Comparison of ENCODE assay signal across 8 cellular contexts in genomic region chr9:131402073-131402472, GRCh38. TPM values are rescaled to one million over a fixed set of nuclear protein-coding genes. Genes with fewer than 3 reads are reported as not detected.
DNase-seq lines count a peak whose midpoint lies in the region; ATAC-seq lines count a peak whose summit lies in the region.

No MANE protein-coding gene starts in this region.

- H3K79me1 ChIP-seq in trophoblast cell (ENCODE audit: low read length): peaks cover 3% of the 10 kb centered on the region

- DNase-seq in DMS 273 (lab: John Stamatoyannopoulos, UW; ENCODE audit: unreplicated experiment): peak; percentile 79
- peak; percentile 46 for DNase-seq in NCI-H69 (lab: John Stamatoyannopoulos, UW)
- DNase-seq in effector memory CD8-positive, alpha-beta T cell: no peak
- DNase-seq in trophoblast cell: no peak
- no peak for DNase-seq in foreskin melanocyte
- DNase-seq in HT-29 (ENCODE audit: low spot score): no peak
- no peak for DNase-seq in activated T-cell treated with anti-CD3 and anti-CD28 coated beads, Interleukin-2, amount 50 U/mL, for 1 hour

- H3K4me3 Mint-ChIP-seq in effector memory CD8-positive, alpha-beta T cell: peak overlapping the region; percentile 52 to 61

- peaks cover 4 to 5% of the 10 kb centered on the region in 2 experiments for H3K36me3 ChIP-seq in trophoblast cell (ENCODE audit: control insufficient read depth in 1 of 2, insufficient read depth in 2 of 2, low read length in 2 of 2)

- H3K14ac ChIP-seq in trophoblast cell (ENCODE audit: low read length): no peak overlapping the region

- H3K27me3 Mint-ChIP-seq in effector memory CD8-positive, alpha-beta T cell: no peaks in the 10 kb centered on the region

- H2AFZ ChIP-seq in trophoblast cell (ENCODE audit: insufficient read depth, low read length, poor library complexity): no peak overlapping the region

- no peaks in the 10 kb centered on the region for H3K9me3 ChIP-seq in trophoblast cell (ENCODE audit: insufficient read depth, low read depth, low read length)

- no CpG with 5 or more reads among the region's 6 CpGs for WGBS in trophoblast cell (ENCODE audit: extremely low coverage, insufficient coverage, insufficient read length)

- H3K9me3 Mint-ChIP-seq in effector memory CD8-positive, alpha-beta T cell: no peaks in the 10 kb centered on the region

- H2BK120ac ChIP-seq in trophoblast cell (ENCODE audit: insufficient read depth, low read length, poor library complexity): no peak overlapping the region

- no peak overlapping the region for H3K27ac ChIP-seq in trophoblast cell (ENCODE audit: low read depth, low read length)

- H4K12ac ChIP-seq in trophoblast cell (ENCODE audit: low read depth, low read length): no peak overlapping the region

- H2BK5ac ChIP-seq in trophoblast cell (ENCODE audit: low read depth, low read length, poor library complexity): no peak overlapping the region

- peaks cover 76 to 78% of the 10 kb centered on the region in 2 donors for H3K4me1 Mint-ChIP-seq in effector memory CD8-positive, alpha-beta T cell (ENCODE audit: low read depth in 2 of 2)

- peaks cover 35 to 55% of the 10 kb centered on the region in 2 experiments for H3K4me1 ChIP-seq in trophoblast cell (ENCODE audit: control insufficient read depth in 1 of 2, insufficient read depth in 2 of 2, low read length in 2 of 2)

- ATAC-seq in effector memory CD8-positive, alpha-beta T cell (replicated peaks): no peak
- ATAC-seq in GM18517 (IDR thresholded peaks at IDR 0.05; ENCODE audit: unreplicated experiment): no peak

- H4K8ac ChIP-seq in trophoblast cell (ENCODE audit: low read depth, low read length): no peak overlapping the region

- no peak overlapping the region for H2BK12ac ChIP-seq in trophoblast cell (ENCODE audit: low read length)

- H3K9ac ChIP-seq in trophoblast cell (ENCODE audit: low read length): peak overlapping the region; percentile 38

- no peak overlapping the region for H3K4me3 ChIP-seq in trophoblast cell (ENCODE audit: low read depth, low read length)

- H4K91ac ChIP-seq in trophoblast cell (ENCODE audit: low read depth, low read length): no peak overlapping the region

- H3K36me3 Mint-ChIP-seq in effector memory CD8-positive, alpha-beta T cell (ENCODE audit: insufficient read depth): peaks cover 61% of the 10 kb centered on the region

- H2AK5ac ChIP-seq in trophoblast cell (ENCODE audit: low read length): no peak overlapping the region

- no peaks in the 10 kb centered on the region for H3K27me3 ChIP-seq in trophoblast cell (ENCODE audit: insufficient read depth, low read length)

- H3K4ac ChIP-seq in trophoblast cell (ENCODE audit: low read depth, low read length): peak overlapping the region; percentile 96

- no peak overlapping the region for H3K23ac ChIP-seq in trophoblast cell (ENCODE audit: low read length)

- no peak overlapping the region for H3K4me2 ChIP-seq in trophoblast cell (ENCODE audit: low read length)

- H3K79me2 ChIP-seq in trophoblast cell (ENCODE audit: control insufficient read depth, insufficient read depth, low read length, poor library complexity): peaks cover 53% of the 10 kb centered on the region

- peak overlapping the region in 1 of 2 donors; percentile 41 for H3K27ac Mint-ChIP-seq in effector memory CD8-positive, alpha-beta T cell

- H3K18ac ChIP-seq in trophoblast cell (ENCODE audit: low read length): no peak overlapping the region

RNA-seq across cellular contexts. Expression of gene PRRC2B, which starts 8.2 kb away (rescaled TPM):
- 115 and 121 TPM in 2 replicates for polyA plus RNA-seq in trophoblast cell (2013)
- 96.5 and 106 TPM in 2 replicates for total RNA-seq in HT-29 (2014; rRNA removed; shearing (Covaris generic))

Comparison
In these comparisons a context has a peak if more than half of its experiments do, and no peak if none do; other contexts are left out.
1. DNase-seq: peak in DMS 273 (single experiment) and NCI-H69 (single experiment); none in effector memory CD8-positive, alpha-beta T cell (0 of 3), trophoblast cell (0 of 2), foreskin melanocyte (single experiment), HT-29 (single experiment) and activated T-cell treated with anti-CD3 and anti-CD28 coated beads, Interleukin-2, amount 50 U/mL, for 1 hour (single experiment).